ENCODE assay signal across 17 cellular contexts in genomic region chr12:49720214-49720613, GRCh38. TPM values are rescaled to one million over a fixed set of nuclear protein-coding genes. Genes with fewer than 3 reads are reported as not detected.
DNase-seq lines count a peak whose midpoint lies in the region; ATAC-seq and TF ChIP-seq lines count a peak whose summit lies in the region.
"Had no signal": no experiment of that assay in that cellular context is flagged by ENCODE, and none has a peak within 500 bp of the region (broad histone marks: within the 10 kb centered on the region; RNA-seq: fewer than 3 reads in every experiment).

No MANE protein-coding gene starts in this region.

- CTCF ChIA-PET in OCI-LY7 (lab: Charles Lee; ENCODE audit: unreplicated experiment): no interaction called here

- no peak overlapping the region for H3K27ac Mint-ChIP-seq in chondrocyte (ENCODE audit: unreplicated experiment)
- H3K27ac Mint-ChIP-seq: activated CD8-positive, alpha-beta T cell treated with anti-CD3 and anti-CD28 coated beads for 36 hours; activated T-helper 17 cell treated with anti-CD3 and anti-CD28 coated beads, Interleukin-2, amount 50 U/mL, for 72 hours; CD4-positive, alpha-beta T cell; stimulated activated memory B cell treated with anti-CD40 and anti-IgM and Interleukin-4, amounts not matched to agents 10 μg/mL and 1 μg/mL and 100 μg/mL, for 72 hours had no signal

- H3K4ac ChIP-seq in neuronal stem cell (ENCODE audit: low read length): no peak overlapping the region

- H4K20me1 ChIP-seq in OCI-LY7 (ENCODE audit: insufficient read depth, low read length): no peaks in the 10 kb centered on the region

- no peak overlapping the region for H2BK15ac ChIP-seq in neuronal stem cell (ENCODE audit: low read length)

- H3K27ac ChIP-seq in OCI-LY7 (ENCODE audit: low read depth, low read length, poor library complexity, severe bottlenecking) (no peak overlapping the region), neuronal stem cell (replicated peaks; ENCODE audit: low read length) (no peak overlapping the region)
- H3K27ac ChIP-seq: ascending aorta, tibial artery had no signal

- no peaks in the 10 kb centered on the region for H3K4me1 Mint-ChIP-seq in chondrocyte (ENCODE audit: low read depth)
- H3K4me1 Mint-ChIP-seq: activated T-helper 17 cell treated with anti-CD3 and anti-CD28 coated beads, Interleukin-2, amount 50 U/mL, for 72 hours; stimulated activated memory B cell treated with anti-CD40 and anti-IgM and Interleukin-4, amounts not matched to agents 10 μg/mL and 1 μg/mL and 100 μg/mL, for 72 hours had no signal

- H3K9me2 ChIP-seq in OCI-LY7 (ENCODE audit: insufficient read depth, low read length): no peaks in the 10 kb centered on the region

- BruUV-seq in OCI-LY7 (replicated peaks; lab: Mats Ljungman, UMichigan): no TSS peak

- H3K4me3 ChIP-seq in GM12865 (ENCODE audit: low read depth, low read length): no peak overlapping the region
- H3K4me3 ChIP-seq in OCI-LY7 (ENCODE audit: low read depth, low read length, poor library complexity, severe bottlenecking): no peak overlapping the region
- H3K4me3 ChIP-seq in neuronal stem cell (ENCODE audit: low read length in 2 of 2): no peak overlapping the region
- H3K4me3 ChIP-seq: ascending aorta, tibial artery had no signal

- no peaks in the 10 kb centered on the region for H3K9me3 ChIP-seq in OCI-LY7 (ENCODE audit: low read length)
- no peaks in the 10 kb centered on the region for H3K9me3 ChIP-seq in neuronal stem cell (replicated peaks in 1 of 2; ENCODE audit: control insufficient read depth in 2 of 2, insufficient read depth in 1 of 2, low read depth in 1 of 2, low read length in 2 of 2)
- H3K9me3 ChIP-seq: ascending aorta, tibial artery had no signal

- H4K91ac ChIP-seq in neuronal stem cell (ENCODE audit: low read depth, low read length, poor library complexity): no peak overlapping the region

- H2AFZ ChIP-seq in OCI-LY7 (ENCODE audit: low read length) (no peak overlapping the region), neuronal stem cell (ENCODE audit: low read length) (peak overlapping the region; percentile 74)

- peaks cover 19% of the 10 kb centered on the region for H3K27me3 Mint-ChIP-seq in chondrocyte (ENCODE audit: low read depth)
- H3K27me3 Mint-ChIP-seq: stimulated activated memory B cell treated with anti-CD40 and anti-IgM and Interleukin-4, amounts not matched to agents 10 μg/mL and 1 μg/mL and 100 μg/mL, for 72 hours had no signal

- peaks cover 3% of the 10 kb centered on the region for H3K36me3 Mint-ChIP-seq in chondrocyte (ENCODE audit: low read depth)
- H3K36me3 Mint-ChIP-seq: stimulated activated memory B cell treated with anti-CD40 and anti-IgM and Interleukin-4, amounts not matched to agents 10 μg/mL and 1 μg/mL and 100 μg/mL, for 72 hours had no signal

- no peak overlapping the region for H3K4me2 ChIP-seq in OCI-LY7 (ENCODE audit: low read length)
- H3K4me2 ChIP-seq in neuronal stem cell (ENCODE audit: insufficient read depth, low read length, poor library complexity, severe bottlenecking): no peak overlapping the region

- H2BK12ac ChIP-seq in neuronal stem cell (ENCODE audit: low read length): no peak overlapping the region

- POLR2A ChIA-PET in OCI-LY7 (lab: Charles Lee): no interaction called here

- H2BK120ac ChIP-seq in neuronal stem cell (ENCODE audit: low read depth, low read length): no peak overlapping the region

- H3K9ac ChIP-seq in neuronal stem cell (ENCODE audit: low read depth, low read length, poor library complexity): no peak overlapping the region

- no CpG with 5 or more reads among the region's 1 CpG for WGBS in neuronal stem cell (ENCODE audit: extremely low coverage in 2 of 2, insufficient read length in 2 of 2, insufficient replicate concordance in 1 of 2), 2 donors

- no peak overlapping the region for H3K14ac ChIP-seq in neuronal stem cell (ENCODE audit: low read length)

- no peak overlapping the region for H3K18ac ChIP-seq in neuronal stem cell (ENCODE audit: low read length)

- H3K79me2 ChIP-seq in OCI-LY7 (ENCODE audit: insufficient read depth, low read depth, low read length): no peaks in the 10 kb centered on the region

- no peak for DNase-seq in GM12865 (ENCODE audit: low read depth)
- DNase-seq in OCI-LY7 (ENCODE audit: low spot score): peak; percentile 15
- no peak for DNase-seq in chondrocyte (ENCODE audit: low spot score)
- no peak for DNase-seq in neuronal stem cell (ENCODE audit: low spot score)
- no peak for DNase-seq in posterior vena cava (ENCODE audit: low spot score)
- DNase-seq in activated effector memory CD4-positive, alpha-beta T cell treated with Interleukin-2 at 50 U/mL for 16 hours: no peak
- DNase-seq: activated CD8-positive, alpha-beta T cell treated with anti-CD3 and anti-CD28 coated beads for 36 hours; CD4-positive, alpha-beta T cell; cortex of kidney; kidney glomerular epithelial cell; NCI-H1105 treated with DMSO at 0.1 percent for 48 hours; small intestine; tibial artery had no signal

- H3K4me1 ChIP-seq in OCI-LY7 (ENCODE audit: insufficient read depth, low read length, poor library complexity, severe bottlenecking) (peaks cover 13% of the 10 kb centered on the region), neuronal stem cell (ENCODE audit: control insufficient read depth in 2 of 2, insufficient read depth in 1 of 2, low read depth in 1 of 2, low read length in 2 of 2) (peaks cover 0 to 2% of the 10 kb centered on the region in 2 donors)
- H3K4me1 ChIP-seq: ascending aorta, tibial artery had no signal

- intact Hi-C loops in OCI-LY7 (cut with micrococcal nuclease; ENCODE audit: unreplicated experiment): no loop called here
- intact Hi-C loops in posterior vena cava (cut with DNase I): no loop called here

- no peak overlapping the region for H3K23ac ChIP-seq in neuronal stem cell (ENCODE audit: low read depth, low read length, poor library complexity)

- TF ChIP-seq CTCF in GM12865 (IDR thresholded peaks at IDR 0.05; ENCODE audit: insufficient read depth, low read depth, low read length, missing control alignments) (peak; percentile 10), OCI-LY7 (conservative IDR thresholded peaks at IDR 0.05; ENCODE audit: low read length) (peak; percentile 46), chondrocyte (IDR thresholded peaks at IDR 0.05) (peak; percentile 33)

- H3K27me3 ChIP-seq in neuronal stem cell (ENCODE audit: control insufficient read depth in 3 of 3, insufficient read depth in 3 of 3, low read depth in 1 of 3, low read length in 3 of 3): peaks cover 0 to 6% (median 0%) of the 10 kb centered on the region in 3 experiments
- H3K27me3 ChIP-seq: ascending aorta had no signal

- no peak overlapping the region for H3K4me3 Mint-ChIP-seq in chondrocyte (ENCODE audit: unreplicated experiment)
- H3K4me3 Mint-ChIP-seq: activated CD8-positive, alpha-beta T cell treated with anti-CD3 and anti-CD28 coated beads for 36 hours; activated T-helper 17 cell treated with anti-CD3 and anti-CD28 coated beads, Interleukin-2, amount 50 U/mL, for 72 hours; CD4-positive, alpha-beta T cell; stimulated activated memory B cell treated with anti-CD40 and anti-IgM and Interleukin-4, amounts not matched to agents 10 μg/mL and 1 μg/mL and 100 μg/mL, for 72 hours had no signal

- H3K36me3 ChIP-seq in OCI-LY7 (ENCODE audit: insufficient read depth, low read length): no peaks in the 10 kb centered on the region
- H3K36me3 ChIP-seq in neuronal stem cell (replicated peaks in 1 of 2; ENCODE audit: control insufficient read depth in 2 of 2, insufficient read depth in 2 of 2, low read length in 2 of 2): no peaks in the 10 kb centered on the region
- H3K36me3 ChIP-seq: ascending aorta, tibial artery had no signal

- no peak overlapping the region for H2BK5ac ChIP-seq in neuronal stem cell (ENCODE audit: low read length)

- H3K9me3 Mint-ChIP-seq in chondrocyte (ENCODE audit: low read depth): no peaks in the 10 kb centered on the region
- H3K9me3 Mint-ChIP-seq: activated CD8-positive, alpha-beta T cell treated with anti-CD3 and anti-CD28 coated beads for 36 hours; activated T-helper 17 cell treated with anti-CD3 and anti-CD28 coated beads, Interleukin-2, amount 50 U/mL, for 72 hours; CD4-positive, alpha-beta T cell; stimulated activated memory B cell treated with anti-CD40 and anti-IgM and Interleukin-4, amounts not matched to agents 10 μg/mL and 1 μg/mL and 100 μg/mL, for 72 hours had no signal

- no peak overlapping the region for H2AK5ac ChIP-seq in neuronal stem cell (ENCODE audit: low read depth, low read length)

- no peaks in the 10 kb centered on the region for H3K79me1 ChIP-seq in neuronal stem cell (ENCODE audit: low read depth, low read length)

- ATAC-seq in GM21786 (IDR thresholded peaks at IDR 0.05; ENCODE audit: unreplicated experiment): no peak
- ATAC-seq: activated CD8-positive, alpha-beta T cell treated with anti-CD3 and anti-CD28 coated beads for 36 hours; activated T-helper 17 cell treated with anti-CD3 and anti-CD28 coated beads, Interleukin-2, amount 50 U/mL, for 72 hours; stimulated activated memory B cell treated with anti-CD40 and anti-IgM and Interleukin-4, amounts not matched to agents 10 μg/mL and 1 μg/mL and 100 μg/mL, for 72 hours had no signal

- no peak overlapping the region for H4K8ac ChIP-seq in neuronal stem cell (ENCODE audit: low read depth, low read length)

RNA-seq across cellular contexts. Expression of gene FMNL3, which starts 13.0 kb away (rescaled TPM):
- 28.7 and 29.6 TPM in 2 replicates for total RNA-seq in OCI-LY7 (2014; rRNA removed; shearing (Covaris generic))
- 13.8 and 15.6 TPM in 2 replicates for total RNA-seq in OCI-LY7 (2022)
- 49.4 to 55.8 TPM (median 55.6 TPM) in 3 replicates for total RNA-seq in chondrocyte
- 8.2 TPM for polyA plus RNA-seq in neuronal stem cell (2013, experiment 1 of 2)
- polyA plus RNA-seq in neuronal stem cell (2013, experiment 2 of 2): 8.1 TPM
- 10 to 100 TPM; 16.6 to 27.9 TPM for total RNA-seq in posterior vena cava

RNA-seq across cellular contexts. Expression of gene TMBIM6, which starts 21.1 kb away (rescaled TPM):
- 116 and 120 TPM in 2 replicates for total RNA-seq in OCI-LY7 (2014; rRNA removed; shearing (Covaris generic))
- total RNA-seq in OCI-LY7 (2022) (170 and 172 TPM in 2 replicates), chondrocyte (321 to 344 TPM (median 335 TPM) in 3 replicates), posterior vena cava (100 to 1,000 TPM; 285 to 313 TPM)
- polyA plus RNA-seq in neuronal stem cell (2013, experiment 1 of 2): 322 TPM
- polyA plus RNA-seq in neuronal stem cell (2013, experiment 2 of 2): 335 TPM
